ENCODE assay signal across 8 cellular contexts in genomic region chr2:72148391-72148974, GRCh38. TPM values are rescaled to one million over a fixed set of nuclear protein-coding genes. Genes with fewer than 3 reads are reported as not detected.
A peak's percentile ranks its signal among the peaks of the same experiment; 100 is the strongest.
DNase-seq lines count a peak whose midpoint lies in the region; ATAC-seq and TF ChIP-seq lines count a peak whose summit lies in the region.

No MANE protein-coding gene starts in this region.

- peaks cover 5% of the 10 kb centered on the region for H3K36me3 Mint-ChIP-seq in T-helper 1 cell treated with Interleukin-12 subunit alpha and Interleukin-12 subunit beta and Interleukin-4 antibody, amounts not matched to agents 30 μg/mL and 1 μg/mL, for 36 hours (ENCODE audit: low read depth)

- H3K4me3 Mint-ChIP-seq in T-helper 1 cell treated with Interleukin-12 subunit alpha and Interleukin-12 subunit beta and Interleukin-4 antibody, amounts not matched to agents 30 μg/mL and 1 μg/mL, for 36 hours: peak overlapping the region; percentile 63

- no peak for ATAC-seq in gastrocnemius medialis

- no peak for DNase-seq in T-helper 1 cell
- peak in 1 of 2 donors; percentile 38 for DNase-seq in cardiac muscle cell (ENCODE audit: low read depth in 1 of 2, low spot score in 1 of 2)
- DNase-seq in gastrocnemius medialis: peak in 1 of 2 donors; percentile 8
- no peak for DNase-seq in kidney glomerular epithelial cell (lab: John Stamatoyannopoulos, UW)
- DNase-seq in NCI-H2081 treated with DMSO at 0.1 percent for 48 hours (lab: John Stamatoyannopoulos, UW): no peak
- DNase-seq in ureter (ENCODE audit: low spot score): no peak

- no peak for TF ChIP-seq POLR2A in gastrocnemius medialis (IDR thresholded peaks at IDR 0.05)

- in situ Hi-C loops in gastrocnemius medialis (cut with MboI; ENCODE audit: low sequenced_read_pairs in 4 of 4): no loop called here

- peaks cover 78% of the 10 kb centered on the region for H3K27me3 ChIP-seq in cardiac muscle cell
- peaks cover 43 to 48% (median 45%) of the 10 kb centered on the region in 3 donors for H3K27me3 ChIP-seq in gastrocnemius medialis

- peaks cover 11% of the 10 kb centered on the region for H3K4me1 Mint-ChIP-seq in T-helper 1 cell treated with Interleukin-12 subunit alpha and Interleukin-12 subunit beta and Interleukin-4 antibody, amounts not matched to agents 30 μg/mL and 1 μg/mL, for 36 hours (ENCODE audit: low read depth)

- no peaks in the 10 kb centered on the region for H3K9me3 ChIP-seq in cardiac muscle cell (ENCODE audit: low read depth)
- no peaks in the 10 kb centered on the region for H3K9me3 ChIP-seq in gastrocnemius medialis

- no peaks in the 10 kb centered on the region for H3K9me3 Mint-ChIP-seq in T-helper 1 cell treated with Interleukin-12 subunit alpha and Interleukin-12 subunit beta and Interleukin-4 antibody, amounts not matched to agents 30 μg/mL and 1 μg/mL, for 36 hours

- H3K4me3 ChIP-seq in WI38 (ENCODE audit: low read depth, low read length) (peak overlapping the region; percentile 58), cardiac muscle cell (peak overlapping the region; percentile 40), gastrocnemius medialis (peak overlapping the region; percentile 55 to 75 (median 66))

- H3K27ac Mint-ChIP-seq in T-helper 1 cell treated with Interleukin-12 subunit alpha and Interleukin-12 subunit beta and Interleukin-4 antibody, amounts not matched to agents 30 μg/mL and 1 μg/mL, for 36 hours: peak overlapping the region; percentile 22

- H3K27me3 Mint-ChIP-seq in T-helper 1 cell treated with Interleukin-12 subunit alpha and Interleukin-12 subunit beta and Interleukin-4 antibody, amounts not matched to agents 30 μg/mL and 1 μg/mL, for 36 hours (ENCODE audit: low read depth): peaks cover 65% of the 10 kb centered on the region

- intact Hi-C loops in gastrocnemius medialis (cut with DNase I; ENCODE audit: low total_unique reads): loop anchor here (10.0 kb wide), 1 partner anchor 694 kb away; the partner anchor contains the start of gene DYSF

- no peak overlapping the region for H3K27ac ChIP-seq in cardiac muscle cell
- no peak overlapping the region for H3K27ac ChIP-seq in gastrocnemius medialis

- TF ChIP-seq CTCF in WI38 (IDR thresholded peaks at IDR 0.05; ENCODE audit: low read depth, low read length): no peak
- no peak for TF ChIP-seq CTCF in cardiac muscle cell (IDR thresholded peaks at IDR 0.05; ENCODE audit: low read depth, low read length)
- no peak for TF ChIP-seq CTCF in gastrocnemius medialis (IDR thresholded peaks at IDR 0.05 in 4 of 5, conservative IDR thresholded peaks at IDR 0.05 in 1 of 5)

- H3K4me1 ChIP-seq in cardiac muscle cell (ENCODE audit: low read depth) (peaks cover 2% of the 10 kb centered on the region), gastrocnemius medialis (peaks cover 49 to 58% of the 10 kb centered on the region in 2 donors)

- H3K36me3 ChIP-seq in cardiac muscle cell (no peaks in the 10 kb centered on the region), gastrocnemius medialis (no peaks in the 10 kb centered on the region)

RNA-seq across cellular contexts. Expression of gene CYP26B1, which starts 0.8 kb away (rescaled TPM):
- total RNA-seq in cardiac muscle cell (3.1 and 3.6 TPM in 2 replicates), gastrocnemius medialis (1 to 10 TPM; 1.8 to 4.8 (median 2.3) TPM), ureter (1.1 TPM)
- 0.65 and 1.2 TPM in 2 replicates for polyA plus RNA-seq in cardiac muscle cell
